ENCODE assay signal across 35 cellular contexts in the genomic region with DNA sequence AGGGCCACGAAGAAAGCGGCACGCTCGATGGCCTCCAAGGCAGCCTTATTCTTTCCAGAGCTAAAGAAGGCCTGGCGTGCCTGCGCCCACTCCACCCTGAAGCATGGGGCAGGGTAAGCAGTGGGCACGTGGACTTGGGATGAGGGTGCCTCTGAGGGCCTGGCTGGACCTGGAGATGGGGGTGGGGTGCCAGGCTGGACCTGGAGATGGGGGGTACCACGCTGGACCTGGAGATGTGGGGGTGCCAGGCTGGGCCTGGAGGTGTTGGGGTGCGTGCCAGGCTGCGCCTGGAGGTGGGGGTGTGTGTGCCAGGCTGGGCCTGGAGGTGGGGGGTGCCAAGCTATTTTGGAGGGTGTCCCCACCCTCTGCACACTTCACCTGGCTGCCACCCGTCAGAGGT. TPM values are rescaled to one million over a fixed set of nuclear protein-coding genes. Genes with fewer than 3 reads are reported as not detected.
"Had no signal": no experiment of that assay in that cellular context is flagged by ENCODE, and none has a peak within 500 bp of the region (broad histone marks: within the 10 kb centered on the region; RNA-seq: fewer than 3 reads in every experiment).

No MANE protein-coding gene starts in this region.

- H3K27ac Mint-ChIP-seq: activated B cell treated with CpG ODN at 0.5 μM for 24 hours; activated CD4-positive, alpha-beta T cell treated with anti-CD3 and anti-CD28 coated beads, Interleukin-2, amount 10 ng/mL, durations not matched to agents 24 days and 14 days; activated CD8-positive, alpha-beta T cell treated with anti-CD3 and anti-CD28 coated beads for 36 hours; activated naive CD4-positive, alpha-beta T cell treated with anti-CD3 and anti-CD28 coated beads for 36 hours; activated naive CD8-positive, alpha-beta T cell; activated naive CD8-positive, alpha-beta T cell treated with anti-CD3 and anti-CD28 coated beads, Interleukin-2, amount 50 U/mL, for 24 hours; activated T-cell treated with anti-CD3 and anti-CD28 coated beads, Interleukin-2, amount 50 U/mL, for 24 hours; activated T-helper 1 cell treated with anti-CD3 and anti-CD28 coated beads, Interleukin-12 subunit alpha, Interleukin-12 subunit beta, Interleukin-2, Interleukin-4 antibody, amounts not matched to agents 30 ng/mL and 10 ng/mL and 1 ng/mL, durations not matched to agents 14 hours and 24 hours and 36 hours; T-cell; T-helper 17 cell had no signal

- H3K9me3 ChIP-seq: MG63, Peyer's patch had no signal

- DNase-seq: activated B cell treated with CpG ODN at 0.5 μM for 24 hours; activated CD4-positive, alpha-beta T cell treated with anti-CD3 and anti-CD28 coated beads, Interleukin-2, amount 10 ng/mL, durations not matched to agents 24 days and 14 days; activated CD4-positive, alpha-beta T cell treated with anti-CD3 and anti-CD28 coated beads, Interleukin-2, amount 50 U/mL, for 4 hours; activated CD8-positive, alpha-beta T cell treated with anti-CD3 and anti-CD28 coated beads for 36 hours; activated gamma-delta T cell treated with Interleukin-2 at 50 U/mL for 16 hours; activated naive CD4-positive, alpha-beta T cell treated with anti-CD3 and anti-CD28 coated beads for 36 hours; activated naive CD8-positive, alpha-beta T cell treated with anti-CD3 and anti-CD28 coated beads, Interleukin-2, amount 50 U/mL, for 24 hours; activated T-cell treated with anti-CD3 and anti-CD28 coated beads, Interleukin-2, amount 50 U/mL, for 24 hours; anterior cingulate cortex; brain microvascular endothelial cell; central memory CD4-positive, alpha-beta T cell; Kasumi-1; KG1; MG63; NCI-H1048; NCI-H1105 treated with DMSO at 0.1 percent for 48 hours; NCI-H1436; NCI-H1694; NCI-H1930; NCI-H2081 treated with DMSO at 0.1 percent for 48 hours; NCI-H226; NCI-H524 treated with DMSO at 0.1 percent for 48 hours; NK-92 treated with Interleukin-12 subunit alpha and Interleukin-12 subunit beta, amount 100 ng/mL, for 24 hours; PC-3; Peyer's patch; RPMI8226; SIG-M5; T-cell; T-helper 17 cell; T-helper 9 cell had no signal

- H3K36me3 ChIP-seq: brain microvascular endothelial cell, MG63 had no signal

- H3K4me3 ChIP-seq: MG63, Peyer's patch had no signal

- H3K27ac ChIP-seq: brain microvascular endothelial cell, Peyer's patch, VCaP had no signal

- H3K27me3 ChIP-seq: brain microvascular endothelial cell, MG63, Peyer's patch had no signal

- H3K9me3 Mint-ChIP-seq: activated B cell treated with CpG ODN at 0.5 μM for 24 hours; activated CD4-positive, alpha-beta T cell treated with anti-CD3 and anti-CD28 coated beads, Interleukin-2, amount 10 ng/mL, durations not matched to agents 24 days and 14 days; activated CD8-positive, alpha-beta T cell treated with anti-CD3 and anti-CD28 coated beads for 36 hours; activated naive CD4-positive, alpha-beta T cell treated with anti-CD3 and anti-CD28 coated beads for 36 hours; activated naive CD8-positive, alpha-beta T cell treated with anti-CD3 and anti-CD28 coated beads, Interleukin-2, amount 50 U/mL, for 24 hours; activated T-cell treated with anti-CD3 and anti-CD28 coated beads, Interleukin-2, amount 50 U/mL, for 24 hours; activated T-helper 1 cell treated with anti-CD3 and anti-CD28 coated beads, Interleukin-12 subunit alpha, Interleukin-12 subunit beta, Interleukin-2, Interleukin-4 antibody, amounts not matched to agents 30 ng/mL and 10 ng/mL and 1 ng/mL, durations not matched to agents 14 hours and 24 hours and 36 hours; T-cell had no signal

- H3K4me3 Mint-ChIP-seq: activated B cell treated with CpG ODN at 0.5 μM for 24 hours; activated CD4-positive, alpha-beta T cell treated with anti-CD3 and anti-CD28 coated beads, Interleukin-2, amount 10 ng/mL, durations not matched to agents 24 days and 14 days; activated CD8-positive, alpha-beta T cell treated with anti-CD3 and anti-CD28 coated beads for 36 hours; activated naive CD4-positive, alpha-beta T cell treated with anti-CD3 and anti-CD28 coated beads for 36 hours; activated naive CD8-positive, alpha-beta T cell; activated naive CD8-positive, alpha-beta T cell treated with anti-CD3 and anti-CD28 coated beads, Interleukin-2, amount 50 U/mL, for 24 hours; activated T-cell treated with anti-CD3 and anti-CD28 coated beads, Interleukin-2, amount 50 U/mL, for 24 hours; activated T-helper 1 cell treated with anti-CD3 and anti-CD28 coated beads, Interleukin-12 subunit alpha, Interleukin-12 subunit beta, Interleukin-2, Interleukin-4 antibody, amounts not matched to agents 30 ng/mL and 10 ng/mL and 1 ng/mL, durations not matched to agents 14 hours and 24 hours and 36 hours; T-cell; T-helper 17 cell had no signal

- ATAC-seq: activated CD8-positive, alpha-beta T cell treated with anti-CD3 and anti-CD28 coated beads for 36 hours; activated naive CD8-positive, alpha-beta T cell treated with anti-CD3 and anti-CD28 coated beads, Interleukin-2, amount 50 U/mL, for 24 hours; PC-3; SK-N-SH treated with all-trans-retinoic acid at 6 μM for 48 hours; T-cell; T-helper 17 cell had no signal

- H3K27me3 Mint-ChIP-seq: activated B cell treated with CpG ODN at 0.5 μM for 24 hours; activated CD4-positive, alpha-beta T cell treated with anti-CD3 and anti-CD28 coated beads, Interleukin-2, amount 10 ng/mL, durations not matched to agents 24 days and 14 days; activated CD8-positive, alpha-beta T cell treated with anti-CD3 and anti-CD28 coated beads for 36 hours; activated naive CD8-positive, alpha-beta T cell; activated naive CD8-positive, alpha-beta T cell treated with anti-CD3 and anti-CD28 coated beads, Interleukin-2, amount 50 U/mL, for 24 hours; activated T-cell treated with anti-CD3 and anti-CD28 coated beads, Interleukin-2, amount 50 U/mL, for 24 hours; T-cell; T-helper 17 cell had no signal

RNA-seq across cellular contexts. Expression of a gene that starts 10.2 kb away (rescaled TPM):
- total RNA-seq: activated B cell treated with CpG ODN at 0.5 μM for 24 hours; activated CD4-positive, alpha-beta T cell treated with anti-CD3 and anti-CD28 coated beads, Interleukin-2, amount 10 ng/mL, durations not matched to agents 24 days and 14 days; activated CD8-positive, alpha-beta T cell treated with anti-CD3 and anti-CD28 coated beads for 36 hours; Peyer's patch; SK-MEL-5; T-cell; T-helper 17 cell had no signal

RNA-seq across cellular contexts. Expression of a gene that starts 27.3 kb away (rescaled TPM):
- total RNA-seq: PC-3 had no signal
